Comparison of ENCODE assay signal across 11 cellular contexts in the genomic region with DNA sequence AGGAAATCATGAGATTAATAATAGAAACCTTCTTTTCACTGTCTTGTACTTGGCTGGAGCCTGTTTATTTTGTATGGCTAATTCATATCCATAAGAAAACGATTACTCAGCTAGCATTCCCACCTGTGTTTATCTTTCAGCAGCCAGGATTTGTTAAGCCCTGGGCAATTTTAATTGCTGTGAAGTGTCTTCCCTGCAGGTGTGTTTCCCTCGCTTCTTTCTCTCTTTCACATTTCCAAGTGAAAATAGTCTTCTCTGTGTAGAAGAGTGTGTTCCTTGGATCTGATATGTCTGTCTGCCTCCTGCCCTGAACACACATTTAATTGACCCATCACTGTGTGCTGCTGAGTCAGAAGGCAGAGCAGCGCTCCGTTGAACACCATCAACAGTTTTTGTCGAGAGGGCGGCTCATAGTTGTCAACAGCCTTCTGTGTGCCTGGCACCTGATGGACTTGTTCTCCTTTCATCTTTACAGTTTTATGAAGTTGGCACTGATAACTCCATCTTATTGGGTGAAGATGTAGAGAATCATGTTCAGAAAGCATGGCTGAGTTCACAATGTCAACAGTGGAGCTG.
DNase-seq lines count a peak whose midpoint lies in the region; ATAC-seq, FAIRE-seq and TF ChIP-seq lines count a peak whose summit lies in the region.
"Had no signal": no experiment of that assay in that cellular context is flagged by ENCODE, and none has a peak within 500 bp of the region (broad histone marks: within the 10 kb centered on the region; RNA-seq: fewer than 3 reads in every experiment).

No MANE protein-coding gene starts in this region.

- H3K9me3 ChIP-seq in Panc1 (ENCODE audit: control insufficient read depth, insufficient read depth, low read depth, low read length) (no peaks in the 10 kb centered on the region), kidney (ENCODE audit: control insufficient read depth in 1 of 2, low read length in 2 of 2) (no peaks in the 10 kb centered on the region), thoracic aorta (no peaks in the 10 kb centered on the region)

- ATAC-seq in Panc1 = peak; percentile 33; the same call in 1 of the 2 replicates
- ATAC-seq in thoracic aorta (ENCODE audit: insufficient number of reproducible peaks, low FRiP score, low read depth) = no peak
- ATAC-seq: K562 had no signal

- FAIRE-seq in kidney (lab: Jason Lieb, UNC) = no peak
- FAIRE-seq: colon, K562 had no signal

- in situ Hi-C loops in Panc1 (cut with HindIII; ENCODE audit: low pct_unique_long_range_greater_than_20kb, low sequenced_read_pairs) = no loop called here

- peaks cover 58% of the 10 kb centered on the region for H3K4me1 ChIP-seq in Panc1 (ENCODE audit: control insufficient read depth, insufficient read depth, low read length)
- H3K4me1 ChIP-seq in kidney (ENCODE audit: control insufficient read depth in 1 of 2, insufficient read depth in 1 of 2, low read depth in 1 of 2, low read length in 2 of 2) = peaks cover 2 to 4% of the 10 kb centered on the region in 2 donors
- peaks cover 31 to 80% of the 10 kb centered on the region in 2 donors for H3K4me1 ChIP-seq in thoracic aorta (ENCODE audit: control insufficient read depth in 1 of 2, low read depth in 2 of 2)

- H3K27ac ChIP-seq in Panc1 (ENCODE audit: low read length) (peak overlapping the region; percentile 85), kidney (ENCODE audit: low read depth in 2 of 2, low read length in 2 of 2) (peak overlapping the region; percentile 63 to 93), thoracic aorta (peak overlapping the region; percentile 87 to 98)

- H3K9ac ChIP-seq in kidney (ENCODE audit: low read length in 2 of 2) = peak overlapping the region in 1 of 2 donors; percentile 51

- H3K27me3 ChIP-seq in Panc1 (ENCODE audit: control insufficient read depth, insufficient read depth, low read length) (no peaks in the 10 kb centered on the region), thoracic aorta (replicated peaks; ENCODE audit: insufficient read depth) (no peaks in the 10 kb centered on the region)

- POLR2A ChIA-PET in Panc1 (lab: Charles Lee) = no interaction called here

- TF ChIP-seq CTCF in Panc1 (IDR thresholded peaks at IDR 0.05) (no peak), kidney (IDR thresholded peaks at IDR 0.05; ENCODE audit: borderline replicate concordance, extremely low read depth, insufficient read depth) (no peak), thoracic aorta (IDR thresholded peaks at IDR 0.05) (no peak)

- CTCF ChIA-PET in Panc1 (lab: Charles Lee) = no interaction called here

- no peaks in the 10 kb centered on the region for H3K36me3 ChIP-seq in Panc1 (ENCODE audit: control insufficient read depth, insufficient read depth, low read length)
- H3K36me3 ChIP-seq in kidney (ENCODE audit: control insufficient read depth in 1 of 2, insufficient read depth in 2 of 2, low read length in 2 of 2) = no peaks in the 10 kb centered on the region
- H3K36me3 ChIP-seq in thoracic aorta = peaks cover 4% of the 10 kb centered on the region

- DNase-seq in NCI-H1092 treated with DMSO at 0.1 percent for 48 hours (lab: John Stamatoyannopoulos, UW) (peak; percentile 50), Panc1 (ENCODE audit: low read depth, low spot score) (no peak), kidney (no peak), thoracic aorta (ENCODE audit: low spot score) (no peak), NCI-H2081 (lab: John Stamatoyannopoulos, UW) (no peak), NCI-H1105 (lab: John Stamatoyannopoulos, UW) (no peak)
- DNase-seq in activated CD4-positive, alpha-beta T cell treated with anti-CD3 and anti-CD28 coated beads for 48 hours = no peak
- DNase-seq: activated CD4-positive, alpha-beta T cell treated with anti-CD3 and anti-CD28 coated beads for 1 hour; occipital lobe had no signal

- H3K4me3 ChIP-seq in Panc1 (ENCODE audit: low read depth in 2 of 2, low read length in 2 of 2) = no peak overlapping the region
- H3K4me3 ChIP-seq in kidney (ENCODE audit: low read length in 2 of 2) = no peak overlapping the region
- peak overlapping the region; percentile 43 for H3K4me3 ChIP-seq in thoracic aorta
- H3K4me3 ChIP-seq: K562 had no signal

- intact Hi-C loops in Panc1 (cut with micrococcal nuclease; ENCODE audit: unreplicated experiment) = loop anchor here (5.0 kb wide), 1 partner anchor 80 kb away; no protein-coding TSS in a partner anchor
- intact Hi-C loops in kidney (cut with DNase I) = no loop called here

- no TSS peak for BruUV-seq in Panc1 (replicated peaks; lab: Mats Ljungman, UMichigan)
